In the genomic region with DNA sequence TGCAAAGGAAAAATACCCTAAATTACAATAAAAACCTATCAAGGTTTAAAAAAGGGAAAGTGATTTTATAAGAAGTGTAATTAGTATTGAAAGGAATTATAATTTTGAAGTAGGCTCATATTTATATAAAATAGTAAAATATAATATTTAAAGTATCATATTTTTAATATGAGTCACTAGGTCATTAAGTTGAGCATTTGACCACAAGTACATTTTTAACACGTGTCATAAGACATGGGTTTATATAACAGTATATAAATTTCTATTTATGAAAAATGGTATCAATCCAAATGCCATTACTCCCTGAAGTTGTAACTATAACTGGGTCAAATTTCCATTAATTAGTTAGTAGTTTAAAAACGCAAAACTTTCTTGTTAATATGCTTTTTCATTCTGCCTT, we compare ENCODE assay signal across 20 cellular contexts.
"Had no signal": no experiment of that assay in that cellular context is flagged by ENCODE, and none has a peak within 500 bp of the region (broad histone marks: within the 10 kb centered on the region; RNA-seq: fewer than 3 reads in every experiment).

No MANE protein-coding gene starts in this region.

- DNase-seq: activated CD4-positive, alpha-beta T cell treated with anti-CD3 and anti-CD28 coated beads for 1 hour; activated CD4-positive, alpha-beta T cell treated with anti-CD3 and anti-CD28 coated beads, Interleukin-2, amount 50 U/mL, for 48 hours; activated naive CD4-positive, alpha-beta T cell treated with anti-CD3 and anti-CD28 coated beads for 36 hours; body of pancreas; central memory CD4-positive, alpha-beta T cell; cortex of kidney; effector CD4-positive, alpha-beta T cell; heart right ventricle; islet precursor cell; mammary epithelial cell; sigmoid colon; stimulated activated CD4-positive, alpha-beta T cell treated with anti-CD3 and anti-CD28 coated beads, Interleukin-12 subunit alpha, Interleukin-12 subunit beta, amount 100 ng/mL, for 4 hours; stimulated activated CD4-positive, alpha-beta T cell treated with anti-CD3 and anti-CD28 coated beads, Interleukin-2, amount 100 ng/mL, for 24 hours had no signal

- H3K36me3 ChIP-seq: esophagus muscularis mucosa, gastroesophageal sphincter, heart right ventricle, sigmoid colon, thoracic aorta had no signal

- H3K4me3 ChIP-seq: body of pancreas, esophagus muscularis mucosa, gastroesophageal sphincter, heart right ventricle, sigmoid colon, thoracic aorta had no signal

- ATAC-seq: activated T-helper 17 cell treated with anti-CD3 and anti-CD28 coated beads, Interleukin-2, amount 50 U/mL, for 72 hours; body of pancreas; gastroesophageal sphincter; heart right ventricle; left lobe of liver had no signal

- H3K4me1 ChIP-seq: body of pancreas, esophagus muscularis mucosa, gastroesophageal sphincter, heart right ventricle, sigmoid colon had no signal

- H3K9me3 ChIP-seq: body of pancreas, gastroesophageal sphincter, thoracic aorta had no signal

- H3K27me3 ChIP-seq: body of pancreas, esophagus muscularis mucosa, gastroesophageal sphincter, heart right ventricle, sigmoid colon had no signal

- H3K4me3 Mint-ChIP-seq: activated naive CD4-positive, alpha-beta T cell treated with anti-CD3 and anti-CD28 coated beads for 36 hours; activated T-helper 17 cell treated with anti-CD3 and anti-CD28 coated beads, Interleukin-2, amount 50 U/mL, for 72 hours; neural crest cell had no signal

- H3K4me1 Mint-ChIP-seq: activated T-helper 17 cell treated with anti-CD3 and anti-CD28 coated beads, Interleukin-2, amount 50 U/mL, for 72 hours had no signal

- H3K27me3 Mint-ChIP-seq: activated T-helper 17 cell treated with anti-CD3 and anti-CD28 coated beads, Interleukin-2, amount 50 U/mL, for 72 hours had no signal

- H3K27ac Mint-ChIP-seq: activated naive CD4-positive, alpha-beta T cell treated with anti-CD3 and anti-CD28 coated beads for 36 hours; activated T-helper 17 cell treated with anti-CD3 and anti-CD28 coated beads, Interleukin-2, amount 50 U/mL, for 72 hours had no signal

- H3K27ac ChIP-seq: body of pancreas, esophagus muscularis mucosa, gastroesophageal sphincter, heart right ventricle, sigmoid colon, thoracic aorta, VCaP had no signal
